In the genomic region with DNA sequence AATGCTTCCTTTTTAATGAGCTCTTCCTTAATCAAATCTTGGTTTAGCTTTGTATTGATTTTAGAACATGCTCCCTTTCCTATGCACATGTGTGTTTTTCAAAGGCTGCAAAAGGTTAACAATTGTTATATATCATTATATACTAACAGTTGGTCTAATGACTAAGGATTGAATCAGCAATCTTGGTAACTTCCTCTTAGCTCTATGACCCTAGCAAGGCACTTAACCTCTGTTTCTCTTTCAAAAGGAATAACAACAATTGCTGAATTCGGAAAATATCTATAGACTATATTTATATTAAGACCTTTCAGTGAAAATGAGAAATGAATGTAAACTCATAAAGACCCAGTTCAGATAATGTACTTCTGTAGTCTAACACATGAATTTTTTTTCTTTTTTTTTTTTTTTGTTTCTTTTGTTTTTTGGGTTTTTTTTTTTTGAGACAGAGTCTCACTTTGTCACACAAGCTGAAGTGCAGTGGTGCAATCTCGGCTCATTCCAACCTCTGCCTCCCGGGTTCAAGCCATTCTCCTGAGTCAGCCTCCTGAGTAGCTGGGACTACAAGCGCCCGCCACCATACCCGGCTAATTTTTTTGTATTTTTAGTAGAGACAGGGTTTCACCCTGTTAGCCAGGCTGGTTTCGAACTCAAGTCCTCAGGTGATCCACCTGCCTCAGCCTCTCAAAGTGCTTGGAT, we compare ENCODE assay signal across 1 cellular context.
TF ChIP-seq lines count a peak whose summit lies in the region.

No MANE protein-coding gene starts in this region.

TF ChIP-seq in WTC11, 78 proteins besides CTCF, POLR2A, EP300 and RAD21 (continued from another document):
- TF ChIP-seq, protein P1, sequence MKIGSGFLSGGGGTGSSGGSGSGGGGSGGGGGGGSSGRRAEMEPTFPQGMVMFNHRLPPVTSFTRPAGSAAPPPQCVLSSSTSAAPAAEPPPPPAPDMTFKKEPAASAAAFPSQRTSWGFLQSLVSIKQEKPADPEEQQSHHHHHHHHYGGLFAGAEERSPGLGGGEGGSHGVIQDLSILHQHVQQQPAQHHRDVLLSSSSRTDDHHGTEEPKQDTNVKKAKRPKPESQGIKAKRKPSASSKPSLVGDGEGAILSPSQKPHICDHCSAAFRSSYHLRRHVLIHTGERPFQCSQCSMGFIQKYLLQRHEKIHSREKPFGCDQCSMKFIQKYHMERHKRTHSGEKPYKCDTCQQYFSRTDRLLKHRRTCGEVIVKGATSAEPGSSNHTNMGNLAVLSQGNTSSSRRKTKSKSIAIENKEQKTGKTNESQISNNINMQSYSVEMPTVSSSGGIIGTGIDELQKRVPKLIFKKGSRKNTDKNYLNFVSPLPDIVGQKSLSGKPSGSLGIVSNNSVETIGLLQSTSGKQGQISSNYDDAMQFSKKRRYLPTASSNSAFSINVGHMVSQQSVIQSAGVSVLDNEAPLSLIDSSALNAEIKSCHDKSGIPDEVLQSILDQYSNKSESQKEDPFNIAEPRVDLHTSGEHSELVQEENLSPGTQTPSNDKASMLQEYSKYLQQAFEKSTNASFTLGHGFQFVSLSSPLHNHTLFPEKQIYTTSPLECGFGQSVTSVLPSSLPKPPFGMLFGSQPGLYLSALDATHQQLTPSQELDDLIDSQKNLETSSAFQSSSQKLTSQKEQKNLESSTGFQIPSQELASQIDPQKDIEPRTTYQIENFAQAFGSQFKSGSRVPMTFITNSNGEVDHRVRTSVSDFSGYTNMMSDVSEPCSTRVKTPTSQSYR (CRISPR knock-in tag; IDR thresholded peaks at IDR 0.05) = no peak
- TF ChIP-seq ZNF263 (CRISPR knock-in tag; IDR thresholded peaks at IDR 0.05; ENCODE audit: low read depth) (no peak), TEAD1 (CRISPR knock-in tag; IDR thresholded peaks at IDR 0.05) (no peak), ZNF317 (CRISPR knock-in tag; IDR thresholded peaks at IDR 0.05; ENCODE audit: borderline replicate concordance, low read depth) (no peak), SP1 (CRISPR knock-in tag; conservative IDR thresholded peaks at IDR 0.05) (no peak), HMGXB4 (CRISPR knock-in tag; IDR thresholded peaks at IDR 0.05) (no peak)
- TF ChIP-seq, protein P2, sequence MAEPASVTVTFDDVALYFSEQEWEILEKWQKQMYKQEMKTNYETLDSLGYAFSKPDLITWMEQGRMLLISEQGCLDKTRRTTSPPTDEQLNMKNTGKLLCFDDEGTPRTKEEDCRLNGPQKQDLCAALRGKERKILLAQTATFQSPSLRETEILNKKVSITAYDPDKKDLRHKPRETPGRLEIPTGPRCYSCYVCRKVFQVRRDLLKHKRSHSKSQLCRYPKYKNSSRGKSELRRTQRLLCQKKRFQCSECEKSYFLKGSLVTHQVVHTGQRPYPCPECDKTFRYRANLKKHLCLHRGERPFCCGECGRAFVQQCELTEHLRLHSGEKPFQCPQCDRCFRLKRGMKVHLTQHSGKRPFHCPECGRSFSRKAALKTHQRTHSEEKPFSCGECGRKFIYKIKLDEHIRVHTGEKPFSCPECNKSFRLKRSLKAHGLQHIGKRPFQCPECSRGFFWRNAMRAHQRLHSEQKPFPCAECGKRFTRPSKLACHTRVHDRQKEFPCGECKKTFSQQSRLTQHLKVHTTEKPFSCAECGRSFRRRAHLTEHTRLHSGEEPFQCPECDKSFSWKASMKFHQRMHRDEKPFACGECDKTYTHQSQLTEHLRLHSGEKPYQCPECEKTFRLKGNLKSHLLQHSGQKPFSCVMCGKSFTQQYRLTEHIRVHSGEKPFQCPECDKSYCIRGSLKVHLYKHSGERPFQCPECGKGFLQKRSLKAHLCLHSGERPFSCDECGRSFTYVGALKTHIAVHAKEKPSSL (CRISPR knock-in tag; conservative IDR thresholded peaks at IDR 0.05) = no peak
